Comparison of ENCODE assay signal across 15 cellular contexts in genomic region chr9:123265833-123266232, GRCh38. TPM values are rescaled to one million over a fixed set of nuclear protein-coding genes. Genes with fewer than 3 reads are reported as not detected.
DNase-seq lines count a peak whose midpoint lies in the region; ATAC-seq and TF ChIP-seq lines count a peak whose summit lies in the region.
"Had no signal": no experiment of that assay in that cellular context is flagged by ENCODE, and none has a peak within 500 bp of the region (broad histone marks: within the 10 kb centered on the region; RNA-seq: fewer than 3 reads in every experiment).

No MANE protein-coding gene starts in this region.

- no peak overlapping the region for H3K27ac Mint-ChIP-seq in CD4-positive, CD25-positive, alpha-beta regulatory T cell
- H3K27ac Mint-ChIP-seq in glutamatergic neuron (ENCODE audit: unreplicated experiment) (peak overlapping the region; percentile 88), T-cell (no peak overlapping the region)

- peaks cover 45% of the 10 kb centered on the region for H4K20me1 ChIP-seq in OCI-LY7 (ENCODE audit: insufficient read depth, low read length)

- TF ChIP-seq CTCF in OCI-LY7 (conservative IDR thresholded peaks at IDR 0.05; ENCODE audit: low read length) (no peak), glutamatergic neuron (IDR thresholded peaks at IDR 0.05; ENCODE audit: partially characterized antibody, unreplicated experiment) (no peak)

- no peaks in the 10 kb centered on the region for H3K36me3 Mint-ChIP-seq in CD4-positive, CD25-positive, alpha-beta regulatory T cell
- H3K36me3 Mint-ChIP-seq in glutamatergic neuron (ENCODE audit: unreplicated experiment): no peaks in the 10 kb centered on the region
- H3K36me3 Mint-ChIP-seq in T-cell: no peaks in the 10 kb centered on the region

- no peaks in the 10 kb centered on the region for H3K9me3 Mint-ChIP-seq in CD4-positive, CD25-positive, alpha-beta regulatory T cell
- peaks cover 6% of the 10 kb centered on the region for H3K9me3 Mint-ChIP-seq in glutamatergic neuron (ENCODE audit: unreplicated experiment)
- H3K9me3 Mint-ChIP-seq in T-cell: no peaks in the 10 kb centered on the region
- H3K9me3 Mint-ChIP-seq: activated T-cell treated with anti-CD3 and anti-CD28 coated beads, Interleukin-2, amount 50 U/mL, for 4 hours; central memory CD8-positive, alpha-beta T cell had no signal

- POLR2A ChIA-PET in OCI-LY7 (lab: Charles Lee): interaction anchor here (0.5 to 2.8 kb wide), 7 partner anchors 9 to 76 kb away, joined by 3 to 15 read pairs (median 4); no protein-coding TSS in a partner anchor
- POLR2A ChIA-PET in T-cell (lab: Charles Lee): interaction anchor here in 1 of 2 donors (0.5 kb wide), 1 partner anchor 362 kb away, joined by 3 read pairs; no protein-coding TSS in a partner anchor

- H3K4me3 Mint-ChIP-seq in CD4-positive, CD25-positive, alpha-beta regulatory T cell: peak overlapping the region in 3 of 4 donors; percentile 2 to 94 (median 88)
- peak overlapping the region; percentile 68 for H3K4me3 Mint-ChIP-seq in glutamatergic neuron (ENCODE audit: unreplicated experiment)
- no peak overlapping the region for H3K4me3 Mint-ChIP-seq in T-cell
- H3K4me3 Mint-ChIP-seq: central memory CD8-positive, alpha-beta T cell had no signal

- no peak overlapping the region for H3K27ac ChIP-seq in CD4-positive, CD25-positive, alpha-beta regulatory T cell (ENCODE audit: insufficient read depth, low read length, poor library complexity, severe bottlenecking)
- no peak overlapping the region for H3K27ac ChIP-seq in OCI-LY7 (ENCODE audit: low read depth, low read length, poor library complexity, severe bottlenecking)
- H3K27ac ChIP-seq: gastroesophageal sphincter had no signal

- ATAC-seq in CD4-positive, CD25-positive, alpha-beta regulatory T cell (ENCODE audit: low read depth in 2 of 2): no peak
- ATAC-seq in GM19351 (IDR thresholded peaks at IDR 0.05; ENCODE audit: unreplicated experiment) (peak; percentile 31), T-cell (replicated peaks in 1 of 4) (no peak), GM19467 (IDR thresholded peaks at IDR 0.05; ENCODE audit: unreplicated experiment) (no peak)
- ATAC-seq: activated T-cell treated with anti-CD3 and anti-CD28 coated beads, Interleukin-2, amount 50 U/mL, for 4 hours; gastroesophageal sphincter had no signal

- H3K4me2 ChIP-seq in OCI-LY7 (ENCODE audit: low read length): peak overlapping the region; percentile 78

- no peak overlapping the region for H3K4me3 ChIP-seq in CD4-positive, CD25-positive, alpha-beta regulatory T cell (ENCODE audit: low read depth, low read length)
- peak overlapping the region; percentile 98 for H3K4me3 ChIP-seq in OCI-LY7 (ENCODE audit: low read depth, low read length, poor library complexity, severe bottlenecking)
- H3K4me3 ChIP-seq: gastroesophageal sphincter had no signal

- intact Hi-C loops in OCI-LY7 (cut with micrococcal nuclease; ENCODE audit: unreplicated experiment): no loop called here

- no peak for DNase-seq in CD4-positive, CD25-positive, alpha-beta regulatory T cell
- peak; percentile 46 for DNase-seq in OCI-LY7 (ENCODE audit: low spot score)
- DNase-seq in glutamatergic neuron: peak; percentile 24
- no peak for DNase-seq in T-cell
- no peak for DNase-seq in MV-4-11 (lab: John Stamatoyannopoulos, UW)
- DNase-seq in cerebellar cortex (ENCODE audit: low spot score): no peak
- DNase-seq: activated T-cell treated with anti-CD3 and anti-CD28 coated beads, Interleukin-2, amount 50 U/mL, for 4 hours; DMS79; NCI-H1436; NCI-H446 treated with DMSO at 0.1 percent for 48 hours; substantia nigra had no signal

- no peaks in the 10 kb centered on the region for H3K9me3 ChIP-seq in CD4-positive, CD25-positive, alpha-beta regulatory T cell (ENCODE audit: control insufficient read depth in 2 of 2, low read length in 2 of 2)
- no peaks in the 10 kb centered on the region for H3K9me3 ChIP-seq in OCI-LY7 (ENCODE audit: low read length)
- H3K9me3 ChIP-seq: gastroesophageal sphincter had no signal

- H2AFZ ChIP-seq in OCI-LY7 (ENCODE audit: low read length): no peak overlapping the region

- H3K36me3 ChIP-seq in CD4-positive, CD25-positive, alpha-beta regulatory T cell (ENCODE audit: control insufficient read depth, insufficient read depth, low read length): no peaks in the 10 kb centered on the region
- 0 out of 2 replicates have a peak, but pooled peaks cover 10% of the 10 kb centered on the region for H3K36me3 ChIP-seq in OCI-LY7 (ENCODE audit: insufficient read depth, low read length)
- H3K36me3 ChIP-seq: gastroesophageal sphincter had no signal

- no peaks in the 10 kb centered on the region for H3K27me3 ChIP-seq in CD4-positive, CD25-positive, alpha-beta regulatory T cell (ENCODE audit: control insufficient read depth, insufficient read depth, low read length)
- H3K27me3 ChIP-seq: gastroesophageal sphincter had no signal

- peaks cover 22 to 48% (median 29%) of the 10 kb centered on the region in 4 donors for H3K4me1 Mint-ChIP-seq in CD4-positive, CD25-positive, alpha-beta regulatory T cell
- peaks cover 38% of the 10 kb centered on the region for H3K4me1 Mint-ChIP-seq in glutamatergic neuron (ENCODE audit: low read depth, unreplicated experiment)
- H3K4me1 Mint-ChIP-seq in T-cell: peaks cover 59 to 68% (median 63%) of the 10 kb centered on the region in 3 donors

- CTCF ChIA-PET in OCI-LY7 (lab: Charles Lee; ENCODE audit: unreplicated experiment): interaction anchor here (0.7 kb wide), 1 partner anchor 14 kb away, joined by 4 read pairs; no protein-coding TSS in a partner anchor
- CTCF ChIA-PET in T-cell (lab: Charles Lee): interaction anchor here in 1 of 2 donors (1.0 kb wide), 1 partner anchor 58 kb away, joined by 3 read pairs; no protein-coding TSS in a partner anchor

- no peaks in the 10 kb centered on the region for H3K9me2 ChIP-seq in OCI-LY7 (ENCODE audit: insufficient read depth, low read length)

- peaks cover 72% of the 10 kb centered on the region for H3K79me2 ChIP-seq in OCI-LY7 (ENCODE audit: insufficient read depth, low read depth, low read length)

- H3K27me3 Mint-ChIP-seq in CD4-positive, CD25-positive, alpha-beta regulatory T cell: peaks cover 4% of the 10 kb centered on the region
- H3K27me3 Mint-ChIP-seq in glutamatergic neuron (ENCODE audit: unreplicated experiment) (peaks cover 2% of the 10 kb centered on the region), T-cell (no peaks in the 10 kb centered on the region)
- H3K27me3 Mint-ChIP-seq: central memory CD8-positive, alpha-beta T cell had no signal

- H3K4me1 ChIP-seq in CD4-positive, CD25-positive, alpha-beta regulatory T cell (ENCODE audit: control insufficient read depth, insufficient read depth, low read length, poor library complexity, severe bottlenecking): peaks cover 24% of the 10 kb centered on the region
- peaks cover 77% of the 10 kb centered on the region for H3K4me1 ChIP-seq in OCI-LY7 (ENCODE audit: insufficient read depth, low read length, poor library complexity, severe bottlenecking)

- BruUV-seq in OCI-LY7 (replicated peaks; lab: Mats Ljungman, UMichigan): no TSS peak

RNA-seq across cellular contexts. Expression of gene STRBP, which starts 2.6 kb away (rescaled TPM):
- 16.8 TPM for total RNA-seq in CD4-positive, CD25-positive, alpha-beta regulatory T cell
- 10 to 100 TPM; 14.9 to 18.2 (median 15.2) TPM for polyA plus RNA-seq in CD4-positive, CD25-positive, alpha-beta regulatory T cell
- total RNA-seq in OCI-LY7 (2014; rRNA removed; shearing (Covaris generic)): 82.8 and 96.0 TPM in 2 replicates
- total RNA-seq in OCI-LY7 (2022) (179 and 184 TPM in 2 replicates), glutamatergic neuron (ENCODE audit: unreplicated experiment) (111 TPM), T-cell (10 to 100 TPM; 18.6 to 26.9 (median 20.0) TPM)

Comparison
In these comparisons a context has a peak if more than half of its experiments do, and no peak if none do; other contexts are left out.
1. DNase-seq: peak in OCI-LY7 (single experiment) and glutamatergic neuron (single experiment); none in CD4-positive, CD25-positive, alpha-beta regulatory T cell (0 of 3), T-cell (0 of 34), MV-4-11 (single experiment) and cerebellar cortex (single experiment).
2. H3K4me3 Mint-ChIP-seq: peak in CD4-positive, CD25-positive, alpha-beta regulatory T cell (3 of 4) and glutamatergic neuron (single experiment); none in T-cell (0 of 3).